In the genomic region with DNA sequence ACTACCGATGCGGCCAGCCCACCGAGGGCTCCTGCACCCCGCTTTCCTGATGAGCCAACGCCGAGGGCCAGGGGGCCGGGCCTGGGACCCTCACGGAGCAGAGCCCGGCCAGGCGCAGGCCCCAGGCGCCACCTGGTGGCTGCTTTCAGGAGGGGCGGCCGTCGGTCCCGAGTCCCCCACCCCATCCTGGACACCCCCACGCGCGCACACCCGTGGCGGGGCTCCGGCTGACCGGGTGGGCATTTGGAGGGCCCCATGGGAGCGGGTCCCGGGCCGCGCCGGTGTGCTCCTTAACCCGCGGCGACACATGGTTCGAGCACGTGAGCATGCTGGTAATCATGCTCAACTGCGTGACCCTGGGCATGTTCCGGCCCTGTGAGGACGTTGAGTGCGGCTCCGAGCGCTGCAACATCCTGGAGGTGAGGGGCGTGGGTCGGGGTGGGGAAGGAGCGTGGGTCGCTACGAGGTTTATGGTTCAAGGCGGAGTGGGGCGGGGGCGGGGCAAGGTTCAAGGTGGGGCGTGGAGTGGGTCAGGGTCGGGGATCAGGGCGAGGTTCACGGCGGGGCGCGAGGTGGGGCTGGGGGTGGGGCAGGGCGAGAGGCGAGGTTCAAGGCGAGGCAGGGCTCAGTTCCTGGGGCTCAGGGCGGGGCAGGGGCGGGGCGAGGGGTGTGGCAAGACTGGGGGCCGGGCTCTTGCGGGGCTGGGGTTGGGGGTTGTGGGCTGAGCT, we compare ENCODE assay signal across 2 cellular contexts.
A peak's percentile ranks its signal among the peaks of the same experiment; 100 is the strongest.
TF ChIP-seq lines count a peak whose summit lies in the region.

No MANE protein-coding gene starts in this region.

TF ChIP-seq in IMR-90, 13 proteins besides CTCF, POLR2A, EP300 and RAD21:
- TF ChIP-seq BHLHE40 (IDR thresholded peaks at IDR 0.05; ENCODE audit: low read depth, low read length), result 0 out of 2 replicates have a peak, but pooled peaks have one; percentile 29
- TF ChIP-seq CEBPB (IDR thresholded peaks at IDR 0.05; ENCODE audit: low read depth, low read length), result no peak
- peak; percentile 95 for TF ChIP-seq SMC3 (IDR thresholded peaks at IDR 0.05; ENCODE audit: low read depth, low read length)
- TF ChIP-seq, protein P1, sequence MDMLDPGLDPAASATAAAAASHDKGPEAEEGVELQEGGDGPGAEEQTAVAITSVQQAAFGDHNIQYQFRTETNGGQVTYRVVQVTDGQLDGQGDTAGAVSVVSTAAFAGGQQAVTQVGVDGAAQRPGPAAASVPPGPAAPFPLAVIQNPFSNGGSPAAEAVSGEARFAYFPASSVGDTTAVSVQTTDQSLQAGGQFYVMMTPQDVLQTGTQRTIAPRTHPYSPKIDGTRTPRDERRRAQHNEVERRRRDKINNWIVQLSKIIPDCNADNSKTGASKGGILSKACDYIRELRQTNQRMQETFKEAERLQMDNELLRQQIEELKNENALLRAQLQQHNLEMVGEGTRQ (IDR thresholded peaks at IDR 0.05; ENCODE audit: low read depth, low read length), result peak; percentile 14; the same call in 1 of the 2 replicates
TF ChIP-seq in IMR-90: peak in this region for 3.

TF ChIP-seq in neural cell, 6 proteins besides CTCF, POLR2A, EP300 and RAD21:
- TF ChIP-seq SMC3 (conservative IDR thresholded peaks at IDR 0.05; ENCODE audit: poor library complexity) (peak; percentile 84), REST (IDR thresholded peaks at IDR 0.05; ENCODE audit: borderline replicate concordance) (no peak)
TF ChIP-seq in neural cell: peak in this region for 1.
